8 cellular contexts compared by ENCODE assay signal in the genomic region with DNA sequence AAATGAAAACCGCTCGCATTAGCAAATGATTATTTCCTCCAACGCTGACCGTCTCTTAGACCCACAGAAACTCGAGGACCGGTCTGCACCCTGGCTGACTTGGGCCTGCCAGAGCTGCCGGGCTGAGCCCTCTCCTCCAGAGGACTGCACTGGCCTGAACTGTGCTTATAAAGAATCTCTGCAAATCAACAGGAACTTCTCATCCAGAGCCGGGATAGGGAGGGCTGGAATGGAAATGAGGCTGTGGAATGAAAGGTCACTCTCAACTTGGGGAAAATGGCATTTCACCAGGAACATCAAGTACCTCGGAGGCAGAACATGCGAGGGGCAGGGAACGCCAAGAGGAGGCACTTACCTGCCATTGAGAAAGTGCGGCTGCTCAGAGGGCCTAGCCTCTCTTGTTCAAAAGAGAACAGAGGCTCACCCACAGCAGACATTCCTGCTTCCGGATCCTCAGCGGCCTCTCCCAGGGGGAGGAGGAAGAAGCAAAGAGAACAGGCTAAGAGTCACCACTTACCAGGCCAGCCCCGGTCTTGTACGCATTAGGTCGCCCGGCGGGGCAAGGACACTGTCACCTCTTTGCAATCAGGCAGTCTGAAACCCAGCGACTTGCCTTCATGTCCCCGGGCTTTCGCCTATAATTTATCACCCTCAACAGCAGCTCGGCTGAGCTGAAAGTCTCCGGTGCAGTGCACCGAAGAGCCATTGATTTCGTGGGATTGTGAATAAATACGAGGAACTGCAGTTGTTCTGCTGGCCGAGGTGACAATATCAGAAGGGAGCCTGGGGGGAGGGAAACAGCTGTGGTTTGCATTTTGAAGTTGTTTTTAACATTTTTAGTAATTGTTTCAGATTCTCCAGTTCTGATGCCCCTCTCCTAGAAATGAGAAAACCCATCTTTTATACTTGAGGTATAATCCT. TPM values are rescaled to one million over a fixed set of nuclear protein-coding genes. Genes with fewer than 3 reads are reported as not detected.
DNase-seq lines count a peak whose midpoint lies in the region; ATAC-seq lines count a peak whose summit lies in the region.

No MANE protein-coding gene starts in this region.

- peak overlapping the region; percentile 28 for H3K4me3 Mint-ChIP-seq in activated CD8-positive, alpha-beta memory T cell treated with anti-CD3 and anti-CD28 coated beads, Interleukin-2, amount 10 ng/mL, durations not matched to agents 7 days and 5 days

- CTCF ChIA-PET in activated CD8-positive, alpha-beta memory T cell treated with anti-CD3 and anti-CD28 coated beads, Interleukin-2, amount 10 ng/mL, durations not matched to agents 7 days and 5 days (lab: Charles Lee): interaction anchor here (1.2 kb wide), 1 partner anchor 31 kb away, joined by 4 read pairs; no protein-coding TSS in a partner anchor

- H3K4me1 ChIP-seq in HUES64 (ENCODE audit: insufficient read depth, low read length) (peaks cover 85% of the 10 kb centered on the region), muscle layer of duodenum (ENCODE audit: control insufficient read depth in 1 of 2, insufficient read depth in 2 of 2, low read length in 2 of 2) (peaks cover 17 to 49% of the 10 kb centered on the region in 2 donors)

- H3K4me3 ChIP-seq in HUES64 (ENCODE audit: low read length) (peak overlapping the region; percentile 44), muscle layer of duodenum (ENCODE audit: low read depth in 1 of 2, low read length in 2 of 2) (peak overlapping the region; percentile 43 to 52)

- no peaks in the 10 kb centered on the region for H3K27me3 ChIP-seq in HUES64 (ENCODE audit: insufficient read depth, low read length)
- no peaks in the 10 kb centered on the region for H3K27me3 ChIP-seq in muscle layer of duodenum (ENCODE audit: low read depth, low read length)

- H3K9me3 ChIP-seq in HUES64 (ENCODE audit: insufficient read depth, low read depth, low read length) (no peaks in the 10 kb centered on the region), muscle layer of duodenum (ENCODE audit: control insufficient read depth in 1 of 2, low read length in 2 of 2) (no peaks in the 10 kb centered on the region)

- peaks cover 12% of the 10 kb centered on the region for H3K36me3 Mint-ChIP-seq in activated CD8-positive, alpha-beta memory T cell treated with anti-CD3 and anti-CD28 coated beads, Interleukin-2, amount 10 ng/mL, durations not matched to agents 7 days and 5 days

- peaks cover 48% of the 10 kb centered on the region for H3K4me1 Mint-ChIP-seq in activated CD8-positive, alpha-beta memory T cell treated with anti-CD3 and anti-CD28 coated beads, Interleukin-2, amount 10 ng/mL, durations not matched to agents 7 days and 5 days

- H3K27me3 Mint-ChIP-seq in activated CD8-positive, alpha-beta memory T cell treated with anti-CD3 and anti-CD28 coated beads, Interleukin-2, amount 10 ng/mL, durations not matched to agents 7 days and 5 days: no peaks in the 10 kb centered on the region

- H3K9ac ChIP-seq in HUES64 (ENCODE audit: low read depth, low read length): peak overlapping the region; percentile 91

- H3K27ac ChIP-seq in HUES64 (ENCODE audit: low read depth, low read length) (peak overlapping the region; percentile 98), muscle layer of duodenum (ENCODE audit: low read length) (peak overlapping the region; percentile 100)

- peak; percentile 25 for ATAC-seq in activated CD8-positive, alpha-beta memory T cell treated with anti-CD3 and anti-CD28 coated beads, Interleukin-2, amount 10 ng/mL, durations not matched to agents 7 days and 5 days
- no peak for ATAC-seq in HG03460 (IDR thresholded peaks at IDR 0.05; ENCODE audit: unreplicated experiment)

- no peaks in the 10 kb centered on the region for H3K9me3 Mint-ChIP-seq in activated CD8-positive, alpha-beta memory T cell treated with anti-CD3 and anti-CD28 coated beads, Interleukin-2, amount 10 ng/mL, durations not matched to agents 7 days and 5 days (ENCODE audit: low read depth)

- H3K27ac Mint-ChIP-seq in activated CD8-positive, alpha-beta memory T cell treated with anti-CD3 and anti-CD28 coated beads, Interleukin-2, amount 10 ng/mL, durations not matched to agents 7 days and 5 days: peak overlapping the region; percentile 86

- DNase-seq in AG20443 (ENCODE audit: low spot score) (peak; percentile 76), fibroblast of peridontal ligament (ENCODE audit: extremely low read depth) (peak; percentile 62), ureter (ENCODE audit: low spot score) (peak; percentile 80), NCI-H2171 (lab: John Stamatoyannopoulos, UW) (no peak)
- DNase-seq in activated CD8-positive, alpha-beta memory T cell treated with anti-CD3 and anti-CD28 coated beads, Interleukin-2, amount 10 ng/mL, durations not matched to agents 7 days and 5 days: peak; percentile 53

- WGBS in HUES64: 4% methylated on average over 28 of the region's 28 CpGs

- H3K36me3 ChIP-seq in HUES64 (ENCODE audit: insufficient read depth, low read length): no peaks in the 10 kb centered on the region
- H3K36me3 ChIP-seq in muscle layer of duodenum (ENCODE audit: control insufficient read depth in 1 of 2, insufficient read depth in 2 of 2, low read length in 2 of 2): peaks cover 0 to 16% of the 10 kb centered on the region in 2 donors

RNA-seq across cellular contexts. Expression of a gene that starts 37.6 kb away (rescaled TPM):
- polyA plus RNA-seq in HUES64 (2013, experiment 1 of 2): 61.7 TPM
- polyA plus RNA-seq in HUES64 (2013, experiment 2 of 2): 67.8 TPM
- 10 to 100 TPM; 39.4 to 45.2 TPM for total RNA-seq in activated CD8-positive, alpha-beta memory T cell treated with anti-CD3 and anti-CD28 coated beads, Interleukin-2, amount 10 ng/mL, durations not matched to agents 7 days and 5 days
- 113 TPM for total RNA-seq in ureter
